ENCODE assay signal across 15 cellular contexts in genomic region chr7:54394877-54395276, GRCh38.
A peak's percentile ranks its signal among the peaks of the same experiment; 100 is the strongest.
DNase-seq lines count a peak whose midpoint lies in the region; ATAC-seq and FAIRE-seq lines count a peak whose summit lies in the region.
"Had no signal": no experiment of that assay in that cellular context is flagged by ENCODE, and none has a peak within 500 bp of the region (broad histone marks: within the 10 kb centered on the region; RNA-seq: fewer than 3 reads in every experiment).

No MANE protein-coding gene starts in this region.

- no peaks in the 10 kb centered on the region for H3K36me3 Mint-ChIP-seq in activated naive CD8-positive, alpha-beta T cell treated with anti-CD3 and anti-CD28 coated beads, Interleukin-2, amount 10 ng/mL, durations not matched to agents 7 days and 5 days
- no peaks in the 10 kb centered on the region for H3K36me3 Mint-ChIP-seq in activated naive CD8-positive, alpha-beta T cell treated with anti-CD3 and anti-CD28 coated beads, Interleukin-2, amount 50 U/mL, for 24 hours (ENCODE audit: low read depth)
- H3K36me3 Mint-ChIP-seq: CD14-positive monocyte had no signal

- POLR2A ChIA-PET in activated naive CD8-positive, alpha-beta T cell treated with anti-CD3 and anti-CD28 coated beads, Interleukin-2, amount 10 ng/mL, durations not matched to agents 7 days and 5 days (lab: Charles Lee) = no interaction called here

- DNase-seq in activated naive CD8-positive, alpha-beta T cell treated with anti-CD3 and anti-CD28 coated beads, Interleukin-2, amount 10 ng/mL, durations not matched to agents 7 days and 5 days = no peak
- no peak for DNase-seq in activated naive CD8-positive, alpha-beta T cell treated with anti-CD3 and anti-CD28 coated beads, Interleukin-2, amount 50 U/mL, for 24 hours
- peak; percentile 65 for DNase-seq in NCI-H1048 (lab: John Stamatoyannopoulos, UW)
- peak; percentile 13 for DNase-seq in RCC 7860 (ENCODE audit: low spot score)
- no peak for DNase-seq in stimulated activated naive CD8-positive, alpha-beta T cell treated with anti-CD3 and anti-CD28 coated beads, Interleukin-15, amount 100 ng/mL, for 72 hours
- DNase-seq in HCEC 1CT = no peak
- DNase-seq: activated T-cell treated with anti-CD3 and anti-CD28 coated beads, Interleukin-2, amount 50 U/mL, for 72 hours; H7; MG63; NCI-H510A treated with DMSO at 0.1 percent for 48 hours; stimulated activated CD4-positive, alpha-beta T cell treated with anti-CD3 and anti-CD28 coated beads, Interleukin-4, amount 100 ng/mL, for 24 hours; tibial artery had no signal

- H3K27me3 Mint-ChIP-seq in activated naive CD8-positive, alpha-beta T cell treated with anti-CD3 and anti-CD28 coated beads, Interleukin-2, amount 10 ng/mL, durations not matched to agents 7 days and 5 days = no peaks in the 10 kb centered on the region
- H3K27me3 Mint-ChIP-seq in activated naive CD8-positive, alpha-beta T cell treated with anti-CD3 and anti-CD28 coated beads, Interleukin-2, amount 50 U/mL, for 24 hours = no peaks in the 10 kb centered on the region
- no peaks in the 10 kb centered on the region for H3K27me3 Mint-ChIP-seq in stimulated activated naive CD8-positive, alpha-beta T cell treated with anti-CD3 and anti-CD28 coated beads, Interleukin-15, amount 100 ng/mL, for 72 hours

- no peak for FAIRE-seq in RCC 7860 (lab: Jason Lieb, UNC)

- peak; percentile 47 for ATAC-seq in activated naive CD8-positive, alpha-beta T cell treated with anti-CD3 and anti-CD28 coated beads, Interleukin-2, amount 10 ng/mL, durations not matched to agents 7 days and 5 days (ENCODE audit: low read depth)
- no peak for ATAC-seq in activated naive CD8-positive, alpha-beta T cell treated with anti-CD3 and anti-CD28 coated beads, Interleukin-2, amount 50 U/mL, for 24 hours
- ATAC-seq in stimulated activated naive CD8-positive, alpha-beta T cell treated with anti-CD3 and anti-CD28 coated beads, Interleukin-15, amount 100 ng/mL, for 72 hours = peak; percentile 62
- ATAC-seq in HG03108 (IDR thresholded peaks at IDR 0.05; ENCODE audit: unreplicated experiment) = no peak
- ATAC-seq: left lobe of liver had no signal

- no peaks in the 10 kb centered on the region for H3K4me1 Mint-ChIP-seq in activated naive CD8-positive, alpha-beta T cell treated with anti-CD3 and anti-CD28 coated beads, Interleukin-2, amount 10 ng/mL, durations not matched to agents 7 days and 5 days
- no peaks in the 10 kb centered on the region for H3K4me1 Mint-ChIP-seq in activated naive CD8-positive, alpha-beta T cell treated with anti-CD3 and anti-CD28 coated beads, Interleukin-2, amount 50 U/mL, for 24 hours
- no peaks in the 10 kb centered on the region for H3K4me1 Mint-ChIP-seq in stimulated activated naive CD8-positive, alpha-beta T cell treated with anti-CD3 and anti-CD28 coated beads, Interleukin-15, amount 100 ng/mL, for 72 hours
- H3K4me1 Mint-ChIP-seq: CD14-positive monocyte had no signal

- H3K9me3 Mint-ChIP-seq in activated naive CD8-positive, alpha-beta T cell treated with anti-CD3 and anti-CD28 coated beads, Interleukin-2, amount 10 ng/mL, durations not matched to agents 7 days and 5 days = peaks cover 2% of the 10 kb centered on the region
- H3K9me3 Mint-ChIP-seq in activated naive CD8-positive, alpha-beta T cell treated with anti-CD3 and anti-CD28 coated beads, Interleukin-2, amount 50 U/mL, for 24 hours = peaks cover 4% of the 10 kb centered on the region
- H3K9me3 Mint-ChIP-seq in stimulated activated naive CD8-positive, alpha-beta T cell treated with anti-CD3 and anti-CD28 coated beads, Interleukin-15, amount 100 ng/mL, for 72 hours = peaks cover 0 to 8% of the 10 kb centered on the region in 2 donors

- no peak overlapping the region for H3K4me3 Mint-ChIP-seq in activated naive CD8-positive, alpha-beta T cell treated with anti-CD3 and anti-CD28 coated beads, Interleukin-2, amount 10 ng/mL, durations not matched to agents 7 days and 5 days
- H3K4me3 Mint-ChIP-seq in activated naive CD8-positive, alpha-beta T cell treated with anti-CD3 and anti-CD28 coated beads, Interleukin-2, amount 50 U/mL, for 24 hours = no peak overlapping the region
- H3K4me3 Mint-ChIP-seq in stimulated activated naive CD8-positive, alpha-beta T cell treated with anti-CD3 and anti-CD28 coated beads, Interleukin-15, amount 100 ng/mL, for 72 hours = no peak overlapping the region
- H3K4me3 Mint-ChIP-seq: activated T-cell treated with anti-CD3 and anti-CD28 coated beads, Interleukin-2, amount 50 U/mL, for 72 hours; CD14-positive monocyte had no signal

- no peak overlapping the region for H3K27ac Mint-ChIP-seq in activated naive CD8-positive, alpha-beta T cell treated with anti-CD3 and anti-CD28 coated beads, Interleukin-2, amount 10 ng/mL, durations not matched to agents 7 days and 5 days
- no peak overlapping the region for H3K27ac Mint-ChIP-seq in activated naive CD8-positive, alpha-beta T cell treated with anti-CD3 and anti-CD28 coated beads, Interleukin-2, amount 50 U/mL, for 24 hours
- no peak overlapping the region for H3K27ac Mint-ChIP-seq in stimulated activated naive CD8-positive, alpha-beta T cell treated with anti-CD3 and anti-CD28 coated beads, Interleukin-15, amount 100 ng/mL, for 72 hours
- H3K27ac Mint-ChIP-seq: CD14-positive monocyte had no signal

Comparison
In these comparisons a context has a peak if more than half of its experiments do, and no peak if none do; other contexts are left out.
1. ATAC-seq: peak in activated naive CD8-positive, alpha-beta T cell treated with anti-CD3 and anti-CD28 coated beads, Interleukin-2, amount 10 ng/mL, durations not matched to agents 7 days and 5 days (single experiment) and stimulated activated naive CD8-positive, alpha-beta T cell treated with anti-CD3 and anti-CD28 coated beads, Interleukin-15, amount 100 ng/mL, for 72 hours (single experiment); none in activated naive CD8-positive, alpha-beta T cell treated with anti-CD3 and anti-CD28 coated beads, Interleukin-2, amount 50 U/mL, for 24 hours (single experiment) and HG03108 (single experiment).
2. DNase-seq: peak in NCI-H1048 (single experiment) and RCC 7860 (single experiment); none in activated naive CD8-positive, alpha-beta T cell treated with anti-CD3 and anti-CD28 coated beads, Interleukin-2, amount 10 ng/mL, durations not matched to agents 7 days and 5 days (single experiment), activated naive CD8-positive, alpha-beta T cell treated with anti-CD3 and anti-CD28 coated beads, Interleukin-2, amount 50 U/mL, for 24 hours (single experiment), stimulated activated naive CD8-positive, alpha-beta T cell treated with anti-CD3 and anti-CD28 coated beads, Interleukin-15, amount 100 ng/mL, for 72 hours (0 of 2) and HCEC 1CT (single experiment).